ENCODE assay signal across 8 cellular contexts in the genomic region with DNA sequence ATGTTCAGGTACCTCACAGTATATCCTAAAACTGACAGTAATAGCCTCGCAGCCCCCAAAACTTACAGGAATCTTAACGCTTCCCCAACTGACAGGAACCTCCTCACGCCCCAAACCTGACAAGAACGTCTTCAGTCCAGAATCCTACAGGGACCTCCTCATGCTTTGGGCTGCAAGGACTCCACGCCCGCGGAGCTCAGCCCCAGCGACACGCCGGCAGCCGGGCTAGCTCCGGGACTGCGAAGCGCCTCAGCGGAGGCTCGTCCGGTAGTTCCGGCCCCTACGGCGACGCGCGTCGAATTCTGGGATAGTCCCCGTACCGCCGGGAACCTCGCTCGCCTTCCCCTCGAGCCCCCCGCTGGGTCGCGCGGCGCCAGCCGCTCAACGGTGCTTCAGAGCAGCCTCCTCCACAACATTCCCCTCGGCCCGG. TPM values are rescaled to one million over a fixed set of nuclear protein-coding genes. Genes with fewer than 3 reads are reported as not detected.
DNase-seq lines count a peak whose midpoint lies in the region; ATAC-seq and TF ChIP-seq lines count a peak whose summit lies in the region.

No MANE protein-coding gene starts in this region.

- ATAC-seq in GM19328 (IDR thresholded peaks at IDR 0.05; ENCODE audit: unreplicated experiment) (peak; percentile 6), HG03460 (IDR thresholded peaks at IDR 0.05; ENCODE audit: unreplicated experiment) (peak; percentile 24)

- H3K27ac Mint-ChIP-seq in Caco-2 (ENCODE audit: unreplicated experiment), result peak overlapping the region; percentile 90
- peak overlapping the region; percentile 95 for H3K27ac Mint-ChIP-seq in stimulated activated naive CD8-positive, alpha-beta T cell treated with anti-CD3 and anti-CD28 coated beads, Interleukin-15, Interleukin-2, amounts not matched to agents 100 ng/mL and 50 ng/mL, for 24 hours

- POLR2A ChIA-PET in Caco-2 (lab: Charles Lee), result interaction anchor here (0.7 to 0.8 kb wide), 2 partner anchors 360 to 604 kb away, joined by 3 to 6 read pairs; no protein-coding TSS in a partner anchor

- peak overlapping the region; percentile 77 to 83 for H3K9ac ChIP-seq in duodenal mucosa (ENCODE audit: low read depth in 1 of 2, low read length in 2 of 2)

- H3K27me3 Mint-ChIP-seq in Caco-2 (ENCODE audit: insufficient read depth, unreplicated experiment), result no peaks in the 10 kb centered on the region
- no peaks in the 10 kb centered on the region for H3K27me3 Mint-ChIP-seq in stimulated activated naive CD8-positive, alpha-beta T cell treated with anti-CD3 and anti-CD28 coated beads, Interleukin-15, Interleukin-2, amounts not matched to agents 100 ng/mL and 50 ng/mL, for 24 hours

- H3K9me3 Mint-ChIP-seq in Caco-2 (ENCODE audit: unreplicated experiment), result no peaks in the 10 kb centered on the region
- no peaks in the 10 kb centered on the region for H3K9me3 Mint-ChIP-seq in stimulated activated naive CD8-positive, alpha-beta T cell treated with anti-CD3 and anti-CD28 coated beads, Interleukin-15, Interleukin-2, amounts not matched to agents 100 ng/mL and 50 ng/mL, for 24 hours

- H3K4me1 Mint-ChIP-seq in Caco-2 (ENCODE audit: low read depth, unreplicated experiment), result peaks cover 6% of the 10 kb centered on the region
- peaks cover 15% of the 10 kb centered on the region for H3K4me1 Mint-ChIP-seq in stimulated activated naive CD8-positive, alpha-beta T cell treated with anti-CD3 and anti-CD28 coated beads, Interleukin-15, Interleukin-2, amounts not matched to agents 100 ng/mL and 50 ng/mL, for 24 hours (ENCODE audit: low read depth)

- CTCF ChIA-PET in Caco-2 (lab: Charles Lee), result no interaction called here

- H3K36me3 ChIP-seq in Caco-2 (ENCODE audit: control insufficient read depth, insufficient read depth, low read length) (no peaks in the 10 kb centered on the region), duodenal mucosa (ENCODE audit: control insufficient read depth in 1 of 2, insufficient read depth in 2 of 2, low read length in 2 of 2) (peaks cover 0 to 6% of the 10 kb centered on the region in 2 donors)

- intact Hi-C loops in Caco-2 (cut with micrococcal nuclease; ENCODE audit: unreplicated experiment), result loop anchor here (2.0 to 10.0 kb wide), 3 partner anchors 139 to 397 kb away; a partner anchor contains a TSS

- H3K4me3 ChIP-seq in Caco-2 (ENCODE audit: low read depth, low read length), result peak overlapping the region; percentile 71
- H3K4me3 ChIP-seq in duodenal mucosa (ENCODE audit: low read depth in 1 of 2, low read length in 2 of 2), result peak overlapping the region; percentile 73 to 83

- DNase-seq in Caco-2 (peak; percentile 30 to 39), T1000 (lab: John Stamatoyannopoulos, UW) (peak; percentile 22), lung microvascular endothelial cell (ENCODE audit: low read depth in 2 of 2) (peak; percentile 42 to 52), hippocampal formation (lab: John Stamatoyannopoulos, UW) (no peak)

- peak overlapping the region; percentile 92 for H3K27ac ChIP-seq in duodenal mucosa (ENCODE audit: low read depth, low read length)

- BruUV-seq in Caco-2 (replicated peaks; lab: Mats Ljungman, UMichigan), result no TSS peak

- 0 out of 2 replicates have a peak, but pooled peaks cover 5% of the 10 kb centered on the region for H3K4me1 ChIP-seq in Caco-2
- peaks cover 7 to 10% of the 10 kb centered on the region in 2 donors for H3K4me1 ChIP-seq in duodenal mucosa (ENCODE audit: control insufficient read depth in 1 of 2, insufficient read depth in 2 of 2, low read length in 2 of 2)

- no peak for TF ChIP-seq CTCF in Caco-2 (IDR thresholded peaks at IDR 0.05; ENCODE audit: insufficient read depth in 1 of 2, low read depth in 1 of 2, low read length in 1 of 2, severe bottlenecking in 1 of 2, unreplicated experiment in 1 of 2)

- H3K27me3 ChIP-seq in Caco-2 (replicated peaks; ENCODE audit: control insufficient read depth, insufficient read depth, low read length) (no peaks in the 10 kb centered on the region), duodenal mucosa (ENCODE audit: control insufficient read depth in 1 of 2, insufficient read depth in 2 of 2, low read length in 2 of 2) (no peaks in the 10 kb centered on the region)

- peak overlapping the region; percentile 89 for H3K4me3 Mint-ChIP-seq in Caco-2 (ENCODE audit: unreplicated experiment)
- H3K4me3 Mint-ChIP-seq in stimulated activated naive CD8-positive, alpha-beta T cell treated with anti-CD3 and anti-CD28 coated beads, Interleukin-15, Interleukin-2, amounts not matched to agents 100 ng/mL and 50 ng/mL, for 24 hours, result peak overlapping the region; percentile 96

- H3K36me3 Mint-ChIP-seq in Caco-2 (ENCODE audit: insufficient read depth, unreplicated experiment), result peaks cover 13% of the 10 kb centered on the region
- H3K36me3 Mint-ChIP-seq in stimulated activated naive CD8-positive, alpha-beta T cell treated with anti-CD3 and anti-CD28 coated beads, Interleukin-15, Interleukin-2, amounts not matched to agents 100 ng/mL and 50 ng/mL, for 24 hours (ENCODE audit: low read depth), result peaks cover 18% of the 10 kb centered on the region

- no peaks in the 10 kb centered on the region for H3K9me3 ChIP-seq in Caco-2
- H3K9me3 ChIP-seq in duodenal mucosa (ENCODE audit: control insufficient read depth in 1 of 2, low read length in 2 of 2), result no peaks in the 10 kb centered on the region

RNA-seq across cellular contexts. Expression of a gene that starts 0.6 kb away (rescaled TPM):
- total RNA-seq in Caco-2 (2022), result 23.3 and 26.7 TPM in 2 replicates
- total RNA-seq in lung microvascular endothelial cell, result 8.5 and 11.3 TPM in 2 replicates

Comparison
In these comparisons a context has a peak if more than half of its experiments do, and no peak if none do; other contexts are left out.
1. DNase-seq: peak in Caco-2 (2 of 2), T1000 (single experiment) and lung microvascular endothelial cell (2 of 2); none in hippocampal formation (0 of 2).